6 cellular contexts compared by ENCODE assay signal in genomic region chr17:2054262-2054739, GRCh38. TPM values are rescaled to one million over a fixed set of nuclear protein-coding genes. Genes with fewer than 3 reads are reported as not detected.
DNase-seq lines count a peak whose midpoint lies in the region; ATAC-seq, FAIRE-seq and TF ChIP-seq lines count a peak whose summit lies in the region.

No MANE protein-coding gene starts in this region.

- H3K4me1 ChIP-seq in pancreas: peaks cover 2 to 10% (median 3%) of the 10 kb centered on the region in 3 donors

- no peaks in the 10 kb centered on the region for H3K36me3 ChIP-seq in pancreas

- DNase-seq in Caki2 (ENCODE audit: low read depth): peak; percentile 16
- DNase-seq in NCI-H146 treated with DMSO at 0.1 percent for 48 hours (lab: John Stamatoyannopoulos, UW; ENCODE audit: unreplicated experiment): peak; percentile 54
- DNase-seq in caudate nucleus (lab: John Stamatoyannopoulos, UW): peak in 16 of 61 donors; percentile 27 to 65 (median 46)
- peak in 1 of 6 donors; percentile 77 for DNase-seq in pancreas
- no peak for DNase-seq in RKO (ENCODE audit: low spot score)
- no peak for DNase-seq in COLO829 (ENCODE audit: low spot score)

- no peak for FAIRE-seq in pancreas (lab: Jason Lieb, UNC)

- WGBS in pancreas, 2 donors: 5 to 7% methylated on average over 28 of the region's 28 CpGs

- peak overlapping the region; percentile 13 for H3K27ac ChIP-seq in caudate nucleus (ENCODE audit: low read depth, low read length)
- peak overlapping the region in 2 of 4 donors; percentile 7 to 28 for H3K27ac ChIP-seq in pancreas

- peaks cover 0 to 3% (median 0%) of the 10 kb centered on the region in 4 donors for H3K27me3 ChIP-seq in pancreas

- ATAC-seq in pancreas: peak in 3 of 4 donors; percentile 1 to 13 (median 5)

- in situ Hi-C loops in Caki2 (cut with HindIII; ENCODE audit: low pct_unique_long_range_greater_than_20kb, low sequenced_read_pairs): no loop called here

- intact Hi-C loops in pancreas (cut with DNase I): loop anchor here in 1 of 3 donors (2.0 kb wide), 1 partner anchor 190 kb away; no protein-coding TSS in a partner anchor

- H3K9me3 ChIP-seq in pancreas: no peaks in the 10 kb centered on the region

- no peak for TF ChIP-seq CTCF in pancreas (IDR thresholded peaks at IDR 0.05)

- peak overlapping the region in 2 of 4 donors; percentile 40 to 59 for H3K4me3 ChIP-seq in pancreas

RNA-seq across cellular contexts. Expression of gene HIC1, which starts 0.6 kb away (rescaled TPM):
- total RNA-seq in Caki2 (2014; rRNA removed; shearing (Covaris generic); ENCODE audit: low replicate concordance): not detected in 2 replicates
- total RNA-seq in pancreas: 10 to 100 TPM in 2 of 6 donors, 1 to 10 TPM in 4; 1.0 to 15.8 (median 3.8) TPM
- 1 to 10 TPM; 1.8 to 3.7 TPM for polyA plus RNA-seq in pancreas

RNA-seq across cellular contexts. Expression of gene OVCA2, which starts 12.5 kb away (rescaled TPM):
- total RNA-seq in Caki2 (2014; rRNA removed; shearing (Covaris generic); ENCODE audit: low replicate concordance): 39.9 and 53.1 TPM in 2 replicates
- total RNA-seq in pancreas: 10 to 100 TPM; 10.4 to 20.5 (median 17.9) TPM
- 10 to 100 TPM; 46.3 to 79.3 TPM for polyA plus RNA-seq in pancreas

RNA-seq across cellular contexts. Expression of gene DPH1, which starts 24.3 kb away (rescaled TPM):
- total RNA-seq in Caki2 (2014; rRNA removed; shearing (Covaris generic); ENCODE audit: low replicate concordance): 11.1 and 20.5 TPM in 2 replicates
- 10 to 100 TPM; 21.8 to 37.7 (median 27.6) TPM for total RNA-seq in pancreas
- polyA plus RNA-seq in pancreas: 10 to 100 TPM; 53.3 to 74.4 TPM

RNA-seq across cellular contexts. Expression of gene RTN4RL1, which starts 29.2 kb away (rescaled TPM):
- 8.1 and 12.2 TPM in 2 replicates for total RNA-seq in Caki2 (2014; rRNA removed; shearing (Covaris generic); ENCODE audit: low replicate concordance)
- 1 to 10 TPM in 4 of 6 donors, under 1 TPM in 2; 0.93 to 3.6 (median 1.7) TPM for total RNA-seq in pancreas
- 1 to 10 TPM; 3.0 to 3.1 TPM for polyA plus RNA-seq in pancreas

Comparison
In these comparisons a context has a peak if more than half of its experiments do, and no peak if none do; other contexts are left out.
1. DNase-seq: peak in Caki2 (single experiment) and NCI-H146 treated with DMSO at 0.1 percent for 48 hours (single experiment); none in RKO (single experiment) and COLO829 (single experiment).